In the genomic region with DNA sequence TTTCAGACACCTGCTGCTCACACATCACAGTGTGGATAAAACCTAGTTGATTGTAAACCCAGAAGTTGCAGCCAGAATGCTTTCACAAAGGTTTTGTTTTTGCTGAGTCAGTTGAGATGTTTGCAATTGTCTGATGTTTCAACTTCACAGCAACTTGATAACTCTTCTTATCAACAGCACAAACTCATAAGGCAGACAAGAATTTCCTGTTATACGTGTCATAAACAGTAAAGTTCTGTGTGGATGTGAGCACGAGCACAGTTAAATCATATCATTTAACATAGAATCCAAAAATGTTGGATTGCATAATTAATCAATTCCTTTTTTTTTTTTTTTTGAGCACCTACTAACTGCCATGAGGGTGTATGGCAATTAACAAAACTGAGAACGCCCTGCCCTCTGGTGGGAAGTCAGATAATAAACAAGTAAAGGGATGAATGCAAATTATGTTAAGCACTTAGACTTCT, we compare ENCODE assay signal across 1 cellular context.
TF ChIP-seq lines count a peak whose summit lies in the region.

No MANE protein-coding gene starts in this region.

TF ChIP-seq in HCT116, 20 proteins besides CTCF, POLR2A, EP300 and RAD21 (continued from another document):
- TF ChIP-seq SP1 (IDR thresholded peaks at IDR 0.05; ENCODE audit: low read depth) (no peak), CEBPB (IDR thresholded peaks at IDR 0.05; ENCODE audit: low read depth) (0 out of 2 replicates have a peak, but pooled peaks have one; percentile 37), ZFX (IDR thresholded peaks at IDR 0.05) (no peak), SIN3A (IDR thresholded peaks at IDR 0.05; ENCODE audit: low read depth) (no peak), CBX3 (IDR thresholded peaks at IDR 0.05; ENCODE audit: low read depth) (0 out of 2 replicates have a peak, but pooled peaks have one; percentile 35), EZH2 (IDR thresholded peaks at IDR 0.05) (no peak)
